ENCODE assay signal across 2 cellular contexts in the genomic region with DNA sequence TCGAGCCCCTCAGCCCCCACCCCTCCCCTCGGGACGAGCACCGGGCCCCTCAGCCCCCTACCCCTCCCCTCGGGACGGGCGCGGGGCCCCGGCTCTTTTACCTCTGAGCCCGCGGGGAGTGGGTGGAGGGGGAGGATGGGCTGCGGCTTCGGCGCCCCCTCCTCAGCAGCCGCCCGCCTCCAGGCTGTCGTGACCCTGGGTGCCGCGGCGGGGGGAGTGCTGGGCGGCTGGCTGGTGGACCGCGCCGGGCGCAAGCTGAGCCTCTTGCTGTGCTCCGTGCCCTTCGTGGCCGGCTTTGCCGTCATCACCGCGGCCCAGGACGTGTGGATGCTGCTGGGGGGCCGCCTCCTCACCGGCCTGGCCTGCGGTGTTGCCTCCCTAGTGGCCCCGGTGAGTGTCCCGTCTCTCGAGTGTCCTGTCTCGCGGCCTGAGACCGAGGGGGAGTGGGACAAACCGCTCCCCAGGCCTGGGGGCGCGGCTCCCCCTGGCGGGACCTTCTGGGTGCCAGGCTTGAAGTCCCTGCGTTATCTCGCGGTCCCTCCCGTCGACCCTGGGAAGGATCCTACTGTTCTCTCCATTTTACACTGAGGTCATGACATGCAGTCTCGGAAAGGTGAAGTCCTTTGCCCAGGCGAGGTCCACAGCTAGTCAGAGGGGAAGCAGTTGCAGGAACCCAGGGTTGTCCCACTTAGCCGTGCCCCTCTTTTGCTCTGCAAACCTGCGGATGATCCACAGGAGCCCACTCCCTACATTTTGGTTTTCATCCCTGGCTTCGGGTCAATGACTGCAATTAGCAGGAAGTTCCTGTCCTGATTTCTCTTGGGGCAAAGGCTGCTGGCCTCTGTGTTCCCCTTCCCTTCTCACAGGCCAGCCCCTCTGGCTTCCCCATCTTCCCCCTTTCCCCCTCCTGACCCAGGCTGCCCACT.
TF ChIP-seq lines count a peak whose summit lies in the region.

No MANE protein-coding gene starts in this region.

TF ChIP-seq in SK-N-SH treated with all-trans-retinoic acid at 6 μM for 48 hours, 23 proteins besides CTCF, POLR2A, EP300 and RAD21:
- TF ChIP-seq, protein P1, sequence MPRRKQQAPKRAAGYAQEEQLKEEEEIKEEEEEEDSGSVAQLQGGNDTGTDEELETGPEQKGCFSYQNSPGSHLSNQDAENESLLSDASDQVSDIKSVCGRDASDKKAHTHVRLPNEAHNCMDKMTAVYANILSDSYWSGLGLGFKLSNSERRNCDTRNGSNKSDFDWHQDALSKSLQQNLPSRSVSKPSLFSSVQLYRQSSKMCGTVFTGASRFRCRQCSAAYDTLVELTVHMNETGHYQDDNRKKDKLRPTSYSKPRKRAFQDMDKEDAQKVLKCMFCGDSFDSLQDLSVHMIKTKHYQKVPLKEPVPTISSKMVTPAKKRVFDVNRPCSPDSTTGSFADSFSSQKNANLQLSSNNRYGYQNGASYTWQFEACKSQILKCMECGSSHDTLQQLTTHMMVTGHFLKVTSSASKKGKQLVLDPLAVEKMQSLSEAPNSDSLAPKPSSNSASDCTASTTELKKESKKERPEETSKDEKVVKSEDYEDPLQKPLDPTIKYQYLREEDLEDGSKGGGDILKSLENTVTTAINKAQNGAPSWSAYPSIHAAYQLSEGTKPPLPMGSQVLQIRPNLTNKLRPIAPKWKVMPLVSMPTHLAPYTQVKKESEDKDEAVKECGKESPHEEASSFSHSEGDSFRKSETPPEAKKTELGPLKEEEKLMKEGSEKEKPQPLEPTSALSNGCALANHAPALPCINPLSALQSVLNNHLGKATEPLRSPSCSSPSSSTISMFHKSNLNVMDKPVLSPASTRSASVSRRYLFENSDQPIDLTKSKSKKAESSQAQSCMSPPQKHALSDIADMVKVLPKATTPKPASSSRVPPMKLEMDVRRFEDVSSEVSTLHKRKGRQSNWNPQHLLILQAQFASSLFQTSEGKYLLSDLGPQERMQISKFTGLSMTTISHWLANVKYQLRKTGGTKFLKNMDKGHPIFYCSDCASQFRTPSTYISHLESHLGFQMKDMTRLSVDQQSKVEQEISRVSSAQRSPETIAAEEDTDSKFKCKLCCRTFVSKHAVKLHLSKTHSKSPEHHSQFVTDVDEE (CRISPR knock-in tag; IDR thresholded peaks at IDR 0.05): no peak
- no peak for TF ChIP-seq GLIS3 (CRISPR knock-in tag; IDR thresholded peaks at IDR 0.05)
- TF ChIP-seq ESRRG (CRISPR knock-in tag; IDR thresholded peaks at IDR 0.05): no peak

TF ChIP-seq in HepG2, 621 proteins besides CTCF, POLR2A, EP300 and RAD21 (continues in another document):
- peak; percentile 76 for TF ChIP-seq KDM2A (CRISPR knock-in tag; IDR thresholded peaks at IDR 0.05; ENCODE audit: borderline replicate concordance, low read depth)
- 0 out of 2 replicates have a peak, but pooled peaks have one; percentile 52 for TF ChIP-seq ERF (CRISPR knock-in tag; IDR thresholded peaks at IDR 0.05)
- TF ChIP-seq CHD2 (IDR thresholded peaks at IDR 0.05; ENCODE audit: low read depth, low read length): peak; percentile 10; the same call in 1 of the 2 replicates
- no peak for TF ChIP-seq ZNF10 (CRISPR knock-in tag; IDR thresholded peaks at IDR 0.05; ENCODE audit: borderline replicate concordance, low read depth)
- TF ChIP-seq, protein P2, sequence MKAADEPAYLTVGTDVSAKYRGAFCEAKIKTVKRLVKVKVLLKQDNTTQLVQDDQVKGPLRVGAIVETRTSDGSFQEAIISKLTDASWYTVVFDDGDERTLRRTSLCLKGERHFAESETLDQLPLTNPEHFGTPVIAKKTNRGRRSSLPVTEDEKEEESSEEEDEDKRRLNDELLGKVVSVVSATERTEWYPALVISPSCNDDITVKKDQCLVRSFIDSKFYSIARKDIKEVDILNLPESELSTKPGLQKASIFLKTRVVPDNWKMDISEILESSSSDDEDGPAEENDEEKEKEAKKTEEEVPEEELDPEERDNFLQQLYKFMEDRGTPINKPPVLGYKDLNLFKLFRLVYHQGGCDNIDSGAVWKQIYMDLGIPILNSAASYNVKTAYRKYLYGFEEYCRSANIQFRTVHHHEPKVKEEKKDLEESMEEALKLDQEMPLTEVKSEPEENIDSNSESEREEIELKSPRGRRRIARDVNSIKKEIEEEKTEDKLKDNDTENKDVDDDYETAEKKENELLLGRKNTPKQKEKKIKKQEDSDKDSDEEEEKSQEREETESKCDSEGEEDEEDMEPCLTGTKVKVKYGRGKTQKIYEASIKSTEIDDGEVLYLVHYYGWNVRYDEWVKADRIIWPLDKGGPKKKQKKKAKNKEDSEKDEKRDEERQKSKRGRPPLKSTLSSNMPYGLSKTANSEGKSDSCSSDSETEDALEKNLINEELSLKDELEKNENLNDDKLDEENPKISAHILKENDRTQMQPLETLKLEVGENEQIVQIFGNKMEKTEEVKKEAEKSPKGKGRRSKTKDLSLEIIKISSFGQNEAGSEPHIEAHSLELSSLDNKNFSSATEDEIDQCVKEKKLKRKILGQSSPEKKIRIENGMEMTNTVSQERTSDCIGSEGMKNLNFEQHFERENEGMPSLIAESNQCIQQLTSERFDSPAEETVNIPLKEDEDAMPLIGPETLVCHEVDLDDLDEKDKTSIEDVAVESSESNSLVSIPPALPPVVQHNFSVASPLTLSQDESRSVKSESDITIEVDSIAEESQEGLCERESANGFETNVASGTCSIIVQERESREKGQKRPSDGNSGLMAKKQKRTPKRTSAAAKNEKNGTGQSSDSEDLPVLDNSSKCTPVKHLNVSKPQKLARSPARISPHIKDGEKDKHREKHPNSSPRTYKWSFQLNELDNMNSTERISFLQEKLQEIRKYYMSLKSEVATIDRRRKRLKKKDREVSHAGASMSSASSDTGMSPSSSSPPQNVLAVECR (CRISPR knock-in tag; IDR thresholded peaks at IDR 0.05; ENCODE audit: borderline replicate concordance): 0 out of 2 replicates have a peak, but pooled peaks have one; percentile 24
- TF ChIP-seq, protein P3, sequence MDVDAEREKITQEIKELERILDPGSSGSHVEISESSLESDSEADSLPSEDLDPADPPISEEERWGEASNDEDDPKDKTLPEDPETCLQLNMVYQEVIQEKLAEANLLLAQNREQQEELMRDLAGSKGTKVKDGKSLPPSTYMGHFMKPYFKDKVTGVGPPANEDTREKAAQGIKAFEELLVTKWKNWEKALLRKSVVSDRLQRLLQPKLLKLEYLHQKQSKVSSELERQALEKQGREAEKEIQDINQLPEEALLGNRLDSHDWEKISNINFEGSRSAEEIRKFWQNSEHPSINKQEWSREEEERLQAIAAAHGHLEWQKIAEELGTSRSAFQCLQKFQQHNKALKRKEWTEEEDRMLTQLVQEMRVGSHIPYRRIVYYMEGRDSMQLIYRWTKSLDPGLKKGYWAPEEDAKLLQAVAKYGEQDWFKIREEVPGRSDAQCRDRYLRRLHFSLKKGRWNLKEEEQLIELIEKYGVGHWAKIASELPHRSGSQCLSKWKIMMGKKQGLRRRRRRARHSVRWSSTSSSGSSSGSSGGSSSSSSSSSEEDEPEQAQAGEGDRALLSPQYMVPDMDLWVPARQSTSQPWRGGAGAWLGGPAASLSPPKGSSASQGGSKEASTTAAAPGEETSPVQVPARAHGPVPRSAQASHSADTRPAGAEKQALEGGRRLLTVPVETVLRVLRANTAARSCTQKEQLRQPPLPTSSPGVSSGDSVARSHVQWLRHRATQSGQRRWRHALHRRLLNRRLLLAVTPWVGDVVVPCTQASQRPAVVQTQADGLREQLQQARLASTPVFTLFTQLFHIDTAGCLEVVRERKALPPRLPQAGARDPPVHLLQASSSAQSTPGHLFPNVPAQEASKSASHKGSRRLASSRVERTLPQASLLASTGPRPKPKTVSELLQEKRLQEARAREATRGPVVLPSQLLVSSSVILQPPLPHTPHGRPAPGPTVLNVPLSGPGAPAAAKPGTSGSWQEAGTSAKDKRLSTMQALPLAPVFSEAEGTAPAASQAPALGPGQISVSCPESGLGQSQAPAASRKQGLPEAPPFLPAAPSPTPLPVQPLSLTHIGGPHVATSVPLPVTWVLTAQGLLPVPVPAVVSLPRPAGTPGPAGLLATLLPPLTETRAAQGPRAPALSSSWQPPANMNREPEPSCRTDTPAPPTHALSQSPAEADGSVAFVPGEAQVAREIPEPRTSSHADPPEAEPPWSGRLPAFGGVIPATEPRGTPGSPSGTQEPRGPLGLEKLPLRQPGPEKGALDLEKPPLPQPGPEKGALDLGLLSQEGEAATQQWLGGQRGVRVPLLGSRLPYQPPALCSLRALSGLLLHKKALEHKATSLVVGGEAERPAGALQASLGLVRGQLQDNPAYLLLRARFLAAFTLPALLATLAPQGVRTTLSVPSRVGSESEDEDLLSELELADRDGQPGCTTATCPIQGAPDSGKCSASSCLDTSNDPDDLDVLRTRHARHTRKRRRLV (CRISPR knock-in tag; IDR thresholded peaks at IDR 0.05): no peak
- TF ChIP-seq HNF4G (IDR thresholded peaks at IDR 0.05; ENCODE audit: borderline replicate concordance, low read depth, low read length): no peak
- TF ChIP-seq HNF4G (CRISPR knock-in tag; IDR thresholded peaks at IDR 0.05; ENCODE audit: borderline replicate concordance, low read depth): peak; percentile 55; the same call in 1 of the 2 replicates
- TF ChIP-seq, protein P4, sequence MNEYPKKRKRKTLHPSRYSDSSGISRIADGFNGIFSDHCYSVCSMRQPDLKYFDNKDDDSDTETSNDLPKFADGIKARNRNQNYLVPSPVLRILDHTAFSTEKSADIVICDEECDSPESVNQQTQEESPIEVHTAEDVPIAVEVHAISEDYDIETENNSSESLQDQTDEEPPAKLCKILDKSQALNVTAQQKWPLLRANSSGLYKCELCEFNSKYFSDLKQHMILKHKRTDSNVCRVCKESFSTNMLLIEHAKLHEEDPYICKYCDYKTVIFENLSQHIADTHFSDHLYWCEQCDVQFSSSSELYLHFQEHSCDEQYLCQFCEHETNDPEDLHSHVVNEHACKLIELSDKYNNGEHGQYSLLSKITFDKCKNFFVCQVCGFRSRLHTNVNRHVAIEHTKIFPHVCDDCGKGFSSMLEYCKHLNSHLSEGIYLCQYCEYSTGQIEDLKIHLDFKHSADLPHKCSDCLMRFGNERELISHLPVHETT (CRISPR knock-in tag; conservative IDR thresholded peaks at IDR 0.05): no peak
- 0 out of 2 replicates have a peak, but pooled peaks have one; percentile 29 for TF ChIP-seq ZMAT3 (CRISPR knock-in tag; conservative IDR thresholded peaks at IDR 0.05)
- TF ChIP-seq RFX3 (CRISPR knock-in tag; IDR thresholded peaks at IDR 0.05): no peak
- TF ChIP-seq THAP11 (CRISPR knock-in tag; IDR thresholded peaks at IDR 0.05): 0 out of 2 replicates have a peak, but pooled peaks have one; percentile 30
- TF ChIP-seq, protein P5, sequence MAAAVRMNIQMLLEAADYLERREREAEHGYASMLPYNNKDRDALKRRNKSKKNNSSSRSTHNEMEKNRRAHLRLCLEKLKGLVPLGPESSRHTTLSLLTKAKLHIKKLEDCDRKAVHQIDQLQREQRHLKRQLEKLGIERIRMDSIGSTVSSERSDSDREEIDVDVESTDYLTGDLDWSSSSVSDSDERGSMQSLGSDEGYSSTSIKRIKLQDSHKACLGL (CRISPR knock-in tag; IDR thresholded peaks at IDR 0.05): peak; percentile 58; the same call in 1 of the 2 replicates
- TF ChIP-seq HDAC1 (CRISPR knock-in tag; IDR thresholded peaks at IDR 0.05): peak; percentile 86
- TF ChIP-seq NFE2L2 (IDR thresholded peaks at IDR 0.05; ENCODE audit: low read length): no peak
- no peak for TF ChIP-seq POLR2G (IDR thresholded peaks at IDR 0.05; ENCODE audit: low read depth, low read length)
- TF ChIP-seq ZNF207 (IDR thresholded peaks at IDR 0.05; ENCODE audit: borderline replicate concordance): no peak
- TF ChIP-seq TAF15 (IDR thresholded peaks at IDR 0.05; ENCODE audit: low read depth, low read length, poor library complexity, severe bottlenecking): no peak
- TF ChIP-seq CHCHD3 (CRISPR knock-in tag; IDR thresholded peaks at IDR 0.05): 0 out of 2 replicates have a peak, but pooled peaks have one; percentile 11
- peak; percentile 65; the same call in 1 of the 2 replicates for TF ChIP-seq ZNF670 (CRISPR knock-in tag; IDR thresholded peaks at IDR 0.05; ENCODE audit: borderline replicate concordance)
- TF ChIP-seq ZNF451 (CRISPR knock-in tag; IDR thresholded peaks at IDR 0.05): 0 out of 2 replicates have a peak, but pooled peaks have one; percentile 26
- no peak for TF ChIP-seq MTA3 (CRISPR knock-in tag; IDR thresholded peaks at IDR 0.05)
- TF ChIP-seq ZC3H4 (CRISPR knock-in tag; IDR thresholded peaks at IDR 0.05; ENCODE audit: borderline replicate concordance): peak; percentile 29; the same call in 1 of the 2 replicates
- TF ChIP-seq PHF8 (CRISPR knock-in tag; IDR thresholded peaks at IDR 0.05): peak; percentile 61; the same call in 1 of the 2 replicates
- no peak for TF ChIP-seq MAFG (CRISPR knock-in tag; IDR thresholded peaks at IDR 0.05)
- TF ChIP-seq, protein P6, sequence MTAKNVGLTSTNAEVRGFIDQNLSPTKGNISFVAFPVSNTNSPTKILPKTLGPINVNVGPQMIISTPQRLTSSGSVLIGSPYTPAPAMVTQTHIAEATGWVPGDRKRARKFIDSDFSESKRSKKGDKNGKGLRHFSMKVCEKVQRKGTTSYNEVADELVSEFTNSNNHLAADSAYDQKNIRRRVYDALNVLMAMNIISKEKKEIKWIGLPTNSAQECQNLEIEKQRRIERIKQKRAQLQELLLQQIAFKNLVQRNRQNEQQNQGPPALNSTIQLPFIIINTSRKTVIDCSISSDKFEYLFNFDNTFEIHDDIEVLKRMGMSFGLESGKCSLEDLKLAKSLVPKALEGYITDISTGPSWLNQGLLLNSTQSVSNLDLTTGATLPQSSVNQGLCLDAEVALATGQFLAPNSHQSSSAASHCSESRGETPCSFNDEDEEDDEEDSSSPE (CRISPR knock-in tag; IDR thresholded peaks at IDR 0.05): 0 out of 2 replicates have a peak, but pooled peaks have one; percentile 37
- TF ChIP-seq ZNF777 (CRISPR knock-in tag; IDR thresholded peaks at IDR 0.05): peak; percentile 91
- no peak for TF ChIP-seq ZNF598 (CRISPR knock-in tag; IDR thresholded peaks at IDR 0.05; ENCODE audit: borderline replicate concordance)
